In genomic region chr17:40557531-40558299, GRCh38 we compare ENCODE assay signal across 11 cellular contexts. TPM values are rescaled to one million over a fixed set of nuclear protein-coding genes. Genes with fewer than 3 reads are reported as not detected.
A peak's percentile ranks its signal among the peaks of the same experiment; 100 is the strongest.
DNase-seq lines count a peak whose midpoint lies in the region; ATAC-seq, FAIRE-seq and TF ChIP-seq lines count a peak whose summit lies in the region.
"Had no signal": no experiment of that assay in that cellular context is flagged by ENCODE, and none has a peak within 500 bp of the region (broad histone marks: within the 10 kb centered on the region; RNA-seq: fewer than 3 reads in every experiment).

No MANE protein-coding gene starts in this region.

- H3K27me3 ChIP-seq in stomach smooth muscle (ENCODE audit: control insufficient read depth in 1 of 2, insufficient read depth in 2 of 2, low read length in 2 of 2), result no peaks in the 10 kb centered on the region

- H3K4me1 Mint-ChIP-seq in HFFc6 (ENCODE audit: low read depth), result peaks cover 52% of the 10 kb centered on the region
- H3K4me1 Mint-ChIP-seq in activated T-helper 2 cell treated with anti-CD3 and anti-CD28 coated beads, Interferon-gamma antibody, Interleukin-2, Interleukin-4, amounts not matched to agents 10 μg/mL and 5 μg/mL and 100 μg/mL, durations not matched to agents 14 hours and 24 hours and 36 hours (ENCODE audit: low read depth), result peaks cover 75% of the 10 kb centered on the region

- H3K36me3 ChIP-seq in kidney (ENCODE audit: control insufficient read depth in 1 of 2, insufficient read depth in 2 of 2, low read length in 2 of 2) (no peaks in the 10 kb centered on the region), stomach smooth muscle (ENCODE audit: control insufficient read depth in 2 of 2, insufficient read depth in 2 of 2, low read length in 2 of 2) (no peaks in the 10 kb centered on the region)

- H3K9me3 Mint-ChIP-seq in HFFc6, result no peaks in the 10 kb centered on the region
- no peaks in the 10 kb centered on the region for H3K9me3 Mint-ChIP-seq in activated T-helper 2 cell treated with anti-CD3 and anti-CD28 coated beads, Interferon-gamma antibody, Interleukin-2, Interleukin-4, amounts not matched to agents 10 μg/mL and 5 μg/mL and 100 μg/mL, durations not matched to agents 14 hours and 24 hours and 36 hours

- DNase-seq in HFFc6, result no peak
- DNase-seq in activated T-helper 2 cell treated with anti-CD3 and anti-CD28 coated beads, Interferon-gamma antibody, Interleukin-2, Interleukin-4, amounts not matched to agents 10 μg/mL and 5 μg/mL and 100 μg/mL, durations not matched to agents 14 hours and 24 hours and 36 hours (ENCODE audit: low spot score), result peak; percentile 7
- peak; percentile 73 for DNase-seq in kidney
- DNase-seq in NCI-H345 treated with DMSO at 0.1 percent for 48 hours (lab: John Stamatoyannopoulos, UW; ENCODE audit: unreplicated experiment), result no peak
- DNase-seq: activated gamma-delta T cell, hippocampal formation, small intestine had no signal

- no peak overlapping the region for H3K4me3 Mint-ChIP-seq in HFFc6
- H3K4me3 Mint-ChIP-seq in activated T-helper 2 cell treated with anti-CD3 and anti-CD28 coated beads, Interferon-gamma antibody, Interleukin-2, Interleukin-4, amounts not matched to agents 10 μg/mL and 5 μg/mL and 100 μg/mL, durations not matched to agents 14 hours and 24 hours and 36 hours (ENCODE audit: low read depth), result peak overlapping the region; percentile 95

- H3K27ac ChIP-seq in kidney (ENCODE audit: low read depth in 2 of 2, low read length in 2 of 2) (peak overlapping the region; percentile 40 to 65), stomach smooth muscle (ENCODE audit: low read length) (peak overlapping the region; percentile 31)

- no peak for FAIRE-seq in kidney (lab: Jason Lieb, UNC)
- FAIRE-seq: small intestine had no signal

- H3K9ac ChIP-seq in kidney (ENCODE audit: low read length in 2 of 2) (peak overlapping the region in 1 of 2 donors; percentile 32), stomach smooth muscle (ENCODE audit: low read length in 2 of 2) (peak overlapping the region; percentile 29 to 42)

- H3K27me3 Mint-ChIP-seq in HFFc6 (ENCODE audit: insufficient read depth), result peaks cover 18% of the 10 kb centered on the region
- no peaks in the 10 kb centered on the region for H3K27me3 Mint-ChIP-seq in activated T-helper 2 cell treated with anti-CD3 and anti-CD28 coated beads, Interferon-gamma antibody, Interleukin-2, Interleukin-4, amounts not matched to agents 10 μg/mL and 5 μg/mL and 100 μg/mL, durations not matched to agents 14 hours and 24 hours and 36 hours (ENCODE audit: low read depth)

- H3K36me3 Mint-ChIP-seq in HFFc6 (ENCODE audit: low read depth), result peaks cover 8% of the 10 kb centered on the region; the same call in 1 of the 2 replicates
- peaks cover 97% of the 10 kb centered on the region for H3K36me3 Mint-ChIP-seq in activated T-helper 2 cell treated with anti-CD3 and anti-CD28 coated beads, Interferon-gamma antibody, Interleukin-2, Interleukin-4, amounts not matched to agents 10 μg/mL and 5 μg/mL and 100 μg/mL, durations not matched to agents 14 hours and 24 hours and 36 hours (ENCODE audit: low read depth)

- H3K4me1 ChIP-seq in kidney (ENCODE audit: control insufficient read depth in 1 of 2, insufficient read depth in 1 of 2, low read depth in 1 of 2, low read length in 2 of 2) (peaks cover 22 to 39% of the 10 kb centered on the region in 2 donors), stomach smooth muscle (ENCODE audit: control insufficient read depth, insufficient read depth, low read length) (peaks cover 62% of the 10 kb centered on the region)

- TF ChIP-seq CTCF in HFFc6 (IDR thresholded peaks at IDR 0.05) (no peak), kidney (IDR thresholded peaks at IDR 0.05; ENCODE audit: borderline replicate concordance, extremely low read depth, insufficient read depth) (no peak)

- intact Hi-C loops in activated T-helper 2 cell treated with anti-CD3 and anti-CD28 coated beads, Interferon-gamma antibody, Interleukin-2, Interleukin-4, amounts not matched to agents 10 μg/mL and 5 μg/mL and 100 μg/mL, durations not matched to agents 14 hours and 24 hours and 36 hours (cut with micrococcal nuclease), result no loop called here
- intact Hi-C loops in kidney (cut with DNase I), result no loop called here

- H3K4me3 ChIP-seq in kidney (ENCODE audit: low read length in 2 of 2) (no peak overlapping the region), stomach smooth muscle (ENCODE audit: low read length in 2 of 2) (peak overlapping the region in 1 of 2 donors; percentile 29)

- ATAC-seq in GM18909 (IDR thresholded peaks at IDR 0.05; ENCODE audit: poor library complexity, unreplicated experiment), result no peak
- no peak for ATAC-seq in GM18520 (IDR thresholded peaks at IDR 0.05; ENCODE audit: unreplicated experiment)

- H3K9me3 ChIP-seq in kidney (ENCODE audit: control insufficient read depth in 1 of 2, low read length in 2 of 2), result no peaks in the 10 kb centered on the region
- no peaks in the 10 kb centered on the region for H3K9me3 ChIP-seq in stomach smooth muscle (ENCODE audit: control insufficient read depth in 2 of 2, low read length in 2 of 2)

- H3K27ac Mint-ChIP-seq in HFFc6, result 0 out of 2 replicates have a peak overlapping the region, but pooled peaks have one; percentile 34
- peak overlapping the region; percentile 47 for H3K27ac Mint-ChIP-seq in activated T-helper 2 cell treated with anti-CD3 and anti-CD28 coated beads, Interferon-gamma antibody, Interleukin-2, Interleukin-4, amounts not matched to agents 10 μg/mL and 5 μg/mL and 100 μg/mL, durations not matched to agents 14 hours and 24 hours and 36 hours

RNA-seq across cellular contexts. Expression of gene CCR7, which starts 7.6 kb away (rescaled TPM):
- not detected for total RNA-seq in HFFc6 (2021; fragmentation: NEBNext Ultra II Directional; extraction: Animal tissue kit (Norgen Biotek cat#: 25700))
- total RNA-seq in activated T-helper 2 cell treated with anti-CD3 and anti-CD28 coated beads, Interferon-gamma antibody, Interleukin-2, Interleukin-4, amounts not matched to agents 10 μg/mL and 5 μg/mL and 100 μg/mL, durations not matched to agents 14 hours and 24 hours and 36 hours, result 367 and 374 TPM in 2 replicates
- 7.1 TPM for total RNA-seq in kidney
- polyA plus RNA-seq in kidney (ENCODE audit: insufficient read depth, low read depth, low replicate concordance), result 0.17 TPM
- total RNA-seq: M059J had no signal

RNA-seq across cellular contexts. Expression of gene TNS4, which starts 56.3 kb away (rescaled TPM):
- under 1 TPM in 1 of 6 experiments, not detected in 5; 0.17 TPM for total RNA-seq in HFFc6 (2021; fragmentation: NEBNext Ultra II Directional; extraction: Animal tissue kit (Norgen Biotek cat#: 25700))
- 8.7 and 9.0 TPM in 2 replicates for total RNA-seq in activated T-helper 2 cell treated with anti-CD3 and anti-CD28 coated beads, Interferon-gamma antibody, Interleukin-2, Interleukin-4, amounts not matched to agents 10 μg/mL and 5 μg/mL and 100 μg/mL, durations not matched to agents 14 hours and 24 hours and 36 hours
- total RNA-seq in kidney, result 0.31 TPM
- 2.2 TPM for polyA plus RNA-seq in kidney (ENCODE audit: insufficient read depth, low read depth, low replicate concordance)
- total RNA-seq: M059J had no signal

Comparison
In these comparisons a context has a peak if more than half of its experiments do, and no peak if none do; other contexts are left out.
1. DNase-seq: peak in activated T-helper 2 cell treated with anti-CD3 and anti-CD28 coated beads, Interferon-gamma antibody, Interleukin-2, Interleukin-4, amounts not matched to agents 10 μg/mL and 5 μg/mL and 100 μg/mL, durations not matched to agents 14 hours and 24 hours and 36 hours (single experiment) and kidney (single experiment); none in HFFc6 (single experiment) and NCI-H345 treated with DMSO at 0.1 percent for 48 hours (single experiment).
2. RNA of gene CCR7, which starts 7.6 kb away (total RNA-seq): 367 to 374 TPM in activated T-helper 2 cell treated with anti-CD3 and anti-CD28 coated beads, Interferon-gamma antibody, Interleukin-2, Interleukin-4, amounts not matched to agents 10 μg/mL and 5 μg/mL and 100 μg/mL, durations not matched to agents 14 hours and 24 hours and 36 hours; 7.1 TPM in kidney (single experiment) and not detected in HFFc6; every median in the first group is over 10 times any median in the second.